ENCODE assay signal across 12 cellular contexts in genomic region chr15:51936119-51936478, GRCh38. TPM values are rescaled to one million over a fixed set of nuclear protein-coding genes. Genes with fewer than 3 reads are reported as not detected.
DNase-seq lines count a peak whose midpoint lies in the region; ATAC-seq and TF ChIP-seq lines count a peak whose summit lies in the region.
"Had no signal": no experiment of that assay in that cellular context is flagged by ENCODE, and none has a peak within 500 bp of the region (broad histone marks: within the 10 kb centered on the region; RNA-seq: fewer than 3 reads in every experiment).

No MANE protein-coding gene starts in this region.

- H3K4me1 Mint-ChIP-seq in activated naive CD8-positive, alpha-beta T cell treated with anti-CD3 and anti-CD28 coated beads for 36 hours: peaks cover 8% of the 10 kb centered on the region
- H3K4me1 Mint-ChIP-seq in stimulated activated effector memory CD8-positive, alpha-beta T cell treated with anti-CD3 and anti-CD28 coated beads, Interleukin-12 subunit alpha, Interleukin-12 subunit beta, amount 100 ng/mL, for 72 hours: peaks cover 12% of the 10 kb centered on the region

- 88% methylated on average over 2 of the region's 2 CpGs for WGBS in right cardiac atrium
- 82 to 88% methylated on average over 2 of the region's 2 CpGs for WGBS in tibial nerve, 2 donors

- H3K9me3 ChIP-seq in right atrium auricular region (no peaks in the 10 kb centered on the region), right cardiac atrium (ENCODE audit: control insufficient read depth, low read length) (no peaks in the 10 kb centered on the region), tibial nerve (no peaks in the 10 kb centered on the region)
- H3K9me3 ChIP-seq: vagina had no signal

- H3K27ac ChIP-seq in right atrium auricular region: no peak overlapping the region
- H3K27ac ChIP-seq in right cardiac atrium (ENCODE audit: low read length): no peak overlapping the region
- no peak overlapping the region for H3K27ac ChIP-seq in tibial nerve
- H3K27ac ChIP-seq: vagina had no signal

- H3K4me3 ChIP-seq in right atrium auricular region (no peak overlapping the region), right cardiac atrium (ENCODE audit: low read length) (no peak overlapping the region), tibial nerve (no peak overlapping the region)
- H3K4me3 ChIP-seq: smooth muscle cell, vagina had no signal

- H3K36me3 ChIP-seq in right atrium auricular region: peaks cover 7% of the 10 kb centered on the region
- H3K36me3 ChIP-seq in tibial nerve: peaks cover 0 to 54% (median 0%) of the 10 kb centered on the region in 3 donors

- ATAC-seq in right cardiac atrium: no peak
- ATAC-seq in HG03442 (IDR thresholded peaks at IDR 0.05; ENCODE audit: unreplicated experiment): peak; percentile 11
- no peak for ATAC-seq in stimulated activated effector memory CD8-positive, alpha-beta T cell treated with anti-CD3 and anti-CD28 coated beads, Interleukin-12 subunit alpha, Interleukin-12 subunit beta, amount 100 ng/mL, for 72 hours
- ATAC-seq in HG03159 (IDR thresholded peaks at IDR 0.05; ENCODE audit: unreplicated experiment): no peak

- TF ChIP-seq EP300 in tibial nerve (IDR thresholded peaks at IDR 0.05): no peak

- H3K27me3 ChIP-seq in right atrium auricular region (no peaks in the 10 kb centered on the region), right cardiac atrium (ENCODE audit: control insufficient read depth, insufficient read depth) (no peaks in the 10 kb centered on the region), tibial nerve (no peaks in the 10 kb centered on the region)
- H3K27me3 ChIP-seq: vagina had no signal

- TF ChIP-seq CTCF in right atrium auricular region (IDR thresholded peaks at IDR 0.05) (no peak), tibial nerve (IDR thresholded peaks at IDR 0.05) (no peak)

- H3K27ac Mint-ChIP-seq in activated naive CD8-positive, alpha-beta T cell treated with anti-CD3 and anti-CD28 coated beads for 36 hours: peak overlapping the region; percentile 20
- peak overlapping the region; percentile 89 for H3K27ac Mint-ChIP-seq in stimulated activated effector memory CD8-positive, alpha-beta T cell treated with anti-CD3 and anti-CD28 coated beads, Interleukin-12 subunit alpha, Interleukin-12 subunit beta, amount 100 ng/mL, for 72 hours

- intact Hi-C loops in right cardiac atrium (cut with DNase I): no loop called here

- no peaks in the 10 kb centered on the region for H3K9me3 Mint-ChIP-seq in activated naive CD8-positive, alpha-beta T cell treated with anti-CD3 and anti-CD28 coated beads for 36 hours
- no peaks in the 10 kb centered on the region for H3K9me3 Mint-ChIP-seq in stimulated activated effector memory CD8-positive, alpha-beta T cell treated with anti-CD3 and anti-CD28 coated beads, Interleukin-12 subunit alpha, Interleukin-12 subunit beta, amount 100 ng/mL, for 72 hours
- H3K9me3 Mint-ChIP-seq: naive B cell had no signal

- H3K4me1 ChIP-seq in right atrium auricular region: no peaks in the 10 kb centered on the region
- H3K4me1 ChIP-seq in right cardiac atrium (ENCODE audit: control insufficient read depth, insufficient read depth, low read length): no peaks in the 10 kb centered on the region
- H3K4me1 ChIP-seq in tibial nerve: peaks cover 0 to 4% (median 0%) of the 10 kb centered on the region in 4 donors
- H3K4me1 ChIP-seq: vagina had no signal

- no peak overlapping the region for H3K4me3 Mint-ChIP-seq in activated naive CD8-positive, alpha-beta T cell treated with anti-CD3 and anti-CD28 coated beads for 36 hours
- no peak overlapping the region for H3K4me3 Mint-ChIP-seq in stimulated activated effector memory CD8-positive, alpha-beta T cell treated with anti-CD3 and anti-CD28 coated beads, Interleukin-12 subunit alpha, Interleukin-12 subunit beta, amount 100 ng/mL, for 72 hours

- TF ChIP-seq POLR2A in tibial nerve (IDR thresholded peaks at IDR 0.05): no peak

- H3K27me3 Mint-ChIP-seq in activated naive CD8-positive, alpha-beta T cell treated with anti-CD3 and anti-CD28 coated beads for 36 hours: no peaks in the 10 kb centered on the region
- H3K27me3 Mint-ChIP-seq: naive B cell had no signal

- H3K36me3 Mint-ChIP-seq in activated naive CD8-positive, alpha-beta T cell treated with anti-CD3 and anti-CD28 coated beads for 36 hours: peaks cover 14% of the 10 kb centered on the region
- peaks cover 79% of the 10 kb centered on the region for H3K36me3 Mint-ChIP-seq in stimulated activated effector memory CD8-positive, alpha-beta T cell treated with anti-CD3 and anti-CD28 coated beads, Interleukin-12 subunit alpha, Interleukin-12 subunit beta, amount 100 ng/mL, for 72 hours

- peak; percentile 34 for DNase-seq in right atrium auricular region (ENCODE audit: low spot score)
- no peak for DNase-seq in right cardiac atrium
- no peak for DNase-seq in activated naive CD8-positive, alpha-beta T cell treated with anti-CD3 and anti-CD28 coated beads for 36 hours
- no peak for DNase-seq in stimulated activated effector memory CD8-positive, alpha-beta T cell treated with anti-CD3 and anti-CD28 coated beads, Interleukin-12 subunit alpha, Interleukin-12 subunit beta, amount 100 ng/mL, for 72 hours (ENCODE audit: low spot score in 2 of 2)
- no peak for DNase-seq in NCI-H2081 treated with DMSO at 0.1 percent for 48 hours (lab: John Stamatoyannopoulos, UW)
- no peak for DNase-seq in tibial nerve (ENCODE audit: low spot score in 2 of 2)
- DNase-seq: kidney glomerular epithelial cell had no signal

RNA-seq across cellular contexts. Expression of gene LEO1, which starts 35.5 kb away (rescaled TPM):
- total RNA-seq in right atrium auricular region (10 to 100 TPM in 1 of 2 donors, 1 to 10 TPM in 1; 9.0 to 10.6 TPM), right cardiac atrium (10 to 100 TPM in 3 of 4 donors, 1 to 10 TPM in 1; 7.9 to 11.8 (median 10.7) TPM), tibial nerve (10 to 100 TPM; 10.6 to 19.7 (median 14.4) TPM)
- polyA plus RNA-seq in right cardiac atrium: 11.4 TPM
- total RNA-seq in activated naive CD8-positive, alpha-beta T cell treated with anti-CD3 and anti-CD28 coated beads for 36 hours: 10 to 100 TPM; 31.8 to 32.2 TPM
